22 cellular contexts compared by ENCODE assay signal in genomic region chr11:33944693-33945424, GRCh38. TPM values are rescaled to one million over a fixed set of nuclear protein-coding genes. Genes with fewer than 3 reads are reported as not detected.
"Had no signal": no experiment of that assay in that cellular context is flagged by ENCODE, and none has a peak within 500 bp of the region (broad histone marks: within the 10 kb centered on the region; RNA-seq: fewer than 3 reads in every experiment).

No MANE protein-coding gene starts in this region.

- H3K36me3 ChIP-seq: brain microvascular endothelial cell, cardiac muscle cell had no signal

- H3K4me2 ChIP-seq: PC-9 had no signal

- H2AFZ ChIP-seq: PC-9 had no signal

- H3K27me3 ChIP-seq: brain microvascular endothelial cell, cardiac muscle cell had no signal

- ATAC-seq: activated CD4-positive, CD25-positive, alpha-beta regulatory T cell treated with anti-CD3 and anti-CD28 coated beads, Interleukin-2, amount 50 U/mL, for 24 hours; activated CD8-positive, alpha-beta T cell treated with anti-CD3 and anti-CD28 coated beads for 36 hours; activated T-cell treated with anti-CD3 and anti-CD28 coated beads, Interleukin-2, amount 50 U/mL, for 72 hours had no signal

- H3K27ac ChIP-seq: brain microvascular endothelial cell, PC-9 had no signal

- H3K4me3 ChIP-seq: cardiac muscle cell, PC-9 had no signal

- DNase-seq: activated CD4-positive, alpha-beta T cell treated with anti-CD3 and anti-CD28 coated beads for 4 hours; activated CD8-positive, alpha-beta memory T cell treated with anti-CD3 and anti-CD28 coated beads, Interleukin-2, amount 50 U/mL, for 4 hours; activated CD8-positive, alpha-beta T cell treated with anti-CD3 and anti-CD28 coated beads for 36 hours; activated gamma-delta T cell treated with Interleukin-2 at 50 U/mL for 16 hours; activated naive CD4-positive, alpha-beta T cell treated with anti-CD3 and anti-CD28 coated beads, Interleukin-2, amount 10 ng/mL, durations not matched to agents 7 days and 5 days; activated naive CD8-positive, alpha-beta T cell treated with anti-CD3 and anti-CD28 coated beads for 36 hours; activated T-cell treated with anti-CD3 and anti-CD28 coated beads, Interleukin-2, amount 50 U/mL, for 72 hours; brain microvascular endothelial cell; Kasumi-1; KBM-7; NCI-H1930; NCI-H2171 treated with DMSO at 0.1 percent for 48 hours; NCI-H226; NCI-H526; NCI-H774; NK-92 treated with Interleukin-12 subunit alpha and Interleukin-12 subunit beta, amount 100 ng/mL, for 24 hours; PC-9; SHP77 treated with DMSO at 0.1 percent for 48 hours had no signal

RNA-seq across cellular contexts. Expression of gene LMO2, which starts 53.0 kb away (rescaled TPM):
- total RNA-seq: activated CD8-positive, alpha-beta T cell treated with anti-CD3 and anti-CD28 coated beads for 36 hours; activated T-cell treated with anti-CD3 and anti-CD28 coated beads, Interleukin-2, amount 50 U/mL, for 72 hours; activated T-helper 2 cell treated with anti-CD3 and anti-CD28 coated beads, Interferon-gamma antibody, Interleukin-2, Interleukin-4, amounts not matched to agents 10 μg/mL and 5 μg/mL and 100 μg/mL, durations not matched to agents 14 hours and 24 hours and 36 hours; SK-MEL-5 had no signal
